8 cellular contexts compared by ENCODE assay signal in the genomic region with DNA sequence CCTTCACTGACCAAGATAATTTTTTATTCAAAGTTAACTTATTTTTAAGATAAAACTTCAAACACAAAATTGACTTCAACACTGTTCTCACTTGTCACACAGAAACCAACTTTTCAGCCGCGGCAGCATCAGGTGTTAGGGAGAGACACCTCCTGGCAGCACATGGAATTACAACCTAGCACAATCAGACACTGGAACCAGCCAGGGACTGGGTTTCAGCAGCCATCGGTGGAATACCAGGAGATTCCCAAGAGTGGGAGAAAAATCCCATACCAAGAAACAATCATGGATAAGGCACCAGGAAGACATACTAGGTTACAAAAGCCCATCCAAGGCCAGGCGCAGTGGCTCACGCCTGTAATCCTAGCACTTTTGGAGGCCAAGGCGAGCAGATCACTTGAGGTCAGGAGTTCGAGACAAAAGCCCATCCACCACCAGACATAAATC.
A peak's percentile ranks its signal among the peaks of the same experiment; 100 is the strongest.
DNase-seq lines count a peak whose midpoint lies in the region; ATAC-seq, FAIRE-seq and TF ChIP-seq lines count a peak whose summit lies in the region.

No MANE protein-coding gene starts in this region.

- H3K27ac ChIP-seq in SJCRH30 (no peak overlapping the region), uterus (no peak overlapping the region)

- no peaks in the 10 kb centered on the region for H3K9me3 ChIP-seq in SJCRH30 (replicated peaks)
- no peaks in the 10 kb centered on the region for H3K9me3 ChIP-seq in uterus

- no peak overlapping the region for H3K4me3 ChIP-seq in SJCRH30
- no peak overlapping the region for H3K4me3 ChIP-seq in uterus

- FAIRE-seq in HTR-8/SVneo (lab: Jason Lieb, UNC): no peak

- ATAC-seq in HG03571 (IDR thresholded peaks at IDR 0.05; ENCODE audit: unreplicated experiment): no peak

- H3K36me3 ChIP-seq in SJCRH30 (no peaks in the 10 kb centered on the region), uterus (no peaks in the 10 kb centered on the region)

- H3K27me3 ChIP-seq in SJCRH30: no peaks in the 10 kb centered on the region
- H3K27me3 ChIP-seq in uterus: no peaks in the 10 kb centered on the region

- DNase-seq in EH (ENCODE audit: low read depth): peak; percentile 77
- DNase-seq in HTR-8/SVneo (ENCODE audit: insufficient read length, low spot score): peak; percentile 83
- DNase-seq in SJCRH30: peak; percentile 53 to 76
- peak; percentile 67 for DNase-seq in activated naive CD4-positive, alpha-beta T cell treated with Interleukin-2 at 50 U/mL for 16 hours
- DNase-seq in globus pallidus (ENCODE audit: low spot score): peak; percentile 66
- peak in 7 of 10 donors; percentile 55 to 93 (median 70) for DNase-seq in posterior cingulate gyrus
- peak; percentile 71 to 80 for DNase-seq in uterus

- peak; percentile 90 to 95 (median 94) for TF ChIP-seq CTCF in uterus (IDR thresholded peaks at IDR 0.05)

- no peaks in the 10 kb centered on the region for H3K4me1 ChIP-seq in SJCRH30
- no peaks in the 10 kb centered on the region for H3K4me1 ChIP-seq in uterus

- TF ChIP-seq POLR2A in uterus (IDR thresholded peaks at IDR 0.05): no peak

- intact Hi-C loops in posterior cingulate gyrus (cut with DNase I): loop anchor here (2.0 kb wide), 1 partner anchor 362 kb away; no protein-coding TSS in a partner anchor
- intact Hi-C loops in uterus (cut with DNase I; ENCODE audit: low total_unique reads): no loop called here
